ENCODE assay signal across 1 cellular context in genomic region chr15:83955806-83956265, GRCh38.
TF ChIP-seq lines count a peak whose summit lies in the region.

No MANE protein-coding gene starts in this region.

TF ChIP-seq in HepG2, 621 proteins besides CTCF, POLR2A, EP300 and RAD21 (continued from another document):
- TF ChIP-seq ZGPAT (CRISPR knock-in tag; IDR thresholded peaks at IDR 0.05): no peak
- no peak for TF ChIP-seq KLF12 (CRISPR knock-in tag; IDR thresholded peaks at IDR 0.05; ENCODE audit: borderline replicate concordance)
- TF ChIP-seq TBX3 (IDR thresholded peaks at IDR 0.05; ENCODE audit: borderline replicate concordance): no peak
- TF ChIP-seq SNAI1 (CRISPR knock-in tag; IDR thresholded peaks at IDR 0.05; ENCODE audit: borderline replicate concordance): no peak
- no peak for TF ChIP-seq PHF20 (CRISPR knock-in tag; IDR thresholded peaks at IDR 0.05)
- no peak for TF ChIP-seq CBX5 (CRISPR knock-in tag; IDR thresholded peaks at IDR 0.05; ENCODE audit: borderline replicate concordance)
- no peak for TF ChIP-seq ZNF224 (CRISPR knock-in tag; IDR thresholded peaks at IDR 0.05)
TF ChIP-seq in HepG2: peak in this region for 0.
